ENCODE assay signal across 9 cellular contexts in the genomic region with DNA sequence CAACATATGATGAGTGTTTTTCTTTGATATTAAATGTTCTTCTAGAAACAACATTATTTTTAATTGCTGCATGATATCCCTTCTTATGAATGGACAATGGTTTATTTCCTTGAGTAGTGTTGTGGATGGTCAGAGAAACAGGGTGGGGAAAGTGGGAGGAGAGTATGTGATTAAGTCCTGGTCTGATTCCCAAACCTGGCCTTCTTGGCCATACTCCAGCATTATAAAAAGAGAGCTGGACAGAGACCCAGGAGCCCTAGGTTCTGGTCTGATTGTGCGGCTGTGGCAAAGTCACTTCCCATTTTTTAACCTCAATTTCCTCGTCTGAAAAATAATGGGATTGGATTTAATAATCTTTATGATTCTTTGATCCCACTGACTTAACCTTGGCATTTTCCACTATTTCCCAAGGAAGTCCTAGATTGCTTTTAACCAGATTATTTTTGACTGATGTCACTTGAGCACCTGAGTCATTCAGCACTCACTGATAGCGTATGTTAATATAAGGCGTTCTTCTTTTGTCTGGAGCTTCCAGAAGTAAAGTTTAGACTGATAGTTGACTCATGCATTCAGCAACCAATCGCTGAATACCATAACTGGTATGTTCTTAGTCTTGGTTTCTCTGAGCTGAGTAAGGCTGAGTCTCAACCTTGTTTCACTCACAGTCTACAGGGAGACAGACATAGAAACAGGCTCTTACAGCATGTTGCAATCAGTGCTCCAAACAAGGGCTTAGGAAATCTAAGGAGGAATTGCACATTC. TPM values are rescaled to one million over a fixed set of nuclear protein-coding genes. Genes with fewer than 3 reads are reported as not detected.
DNase-seq lines count a peak whose midpoint lies in the region; ATAC-seq, FAIRE-seq and TF ChIP-seq lines count a peak whose summit lies in the region.
"Had no signal": no experiment of that assay in that cellular context is flagged by ENCODE, and none has a peak within 500 bp of the region (broad histone marks: within the 10 kb centered on the region; RNA-seq: fewer than 3 reads in every experiment).

No MANE protein-coding gene starts in this region.

- intact Hi-C loops in pancreas (cut with DNase I) = no loop called here

- in situ Hi-C loops in Caki2 (cut with HindIII; ENCODE audit: low pct_unique_long_range_greater_than_20kb, low sequenced_read_pairs) = no loop called here

- peak; percentile 93 for DNase-seq in Caki2 (ENCODE audit: low read depth)
- DNase-seq in fibroblast of gingiva (ENCODE audit: low read depth) = peak; percentile 96
- no peak for DNase-seq in pancreas
- DNase-seq in inferior parietal cortex (ENCODE audit: extremely low spot score) = no peak
- no peak for DNase-seq in NCI-H2107 (lab: John Stamatoyannopoulos, UW)
- DNase-seq: GOT3 had no signal

- TF ChIP-seq CTCF in pancreas (IDR thresholded peaks at IDR 0.05) = no peak

- peaks cover 0 to 5% (median 4%) of the 10 kb centered on the region in 3 donors for H3K36me3 ChIP-seq in pancreas

- no peaks in the 10 kb centered on the region for H3K27me3 ChIP-seq in pancreas

- peak overlapping the region in 2 of 4 donors; percentile 3 to 37 for H3K27ac ChIP-seq in pancreas

- WGBS in pancreas, 2 donors = 66% methylated on average over 5 of the region's 5 CpGs

- FAIRE-seq in pancreas (lab: Jason Lieb, UNC) = no peak

- ATAC-seq in pancreas (peak in 3 of 4 donors; percentile 75 to 88 (median 83)), HG02759 (IDR thresholded peaks at IDR 0.05; ENCODE audit: unreplicated experiment) (no peak), GM21737 (IDR thresholded peaks at IDR 0.05; ENCODE audit: unreplicated experiment) (no peak)

- no peak overlapping the region for H3K4me3 ChIP-seq in pancreas

- H3K4me1 ChIP-seq in pancreas = no peaks in the 10 kb centered on the region

- H3K9me3 ChIP-seq in pancreas = no peaks in the 10 kb centered on the region

TF ChIP-seq in PFSK-1, 5 proteins besides CTCF, POLR2A, EP300 and RAD21:
- TF ChIP-seq, protein P1, sequence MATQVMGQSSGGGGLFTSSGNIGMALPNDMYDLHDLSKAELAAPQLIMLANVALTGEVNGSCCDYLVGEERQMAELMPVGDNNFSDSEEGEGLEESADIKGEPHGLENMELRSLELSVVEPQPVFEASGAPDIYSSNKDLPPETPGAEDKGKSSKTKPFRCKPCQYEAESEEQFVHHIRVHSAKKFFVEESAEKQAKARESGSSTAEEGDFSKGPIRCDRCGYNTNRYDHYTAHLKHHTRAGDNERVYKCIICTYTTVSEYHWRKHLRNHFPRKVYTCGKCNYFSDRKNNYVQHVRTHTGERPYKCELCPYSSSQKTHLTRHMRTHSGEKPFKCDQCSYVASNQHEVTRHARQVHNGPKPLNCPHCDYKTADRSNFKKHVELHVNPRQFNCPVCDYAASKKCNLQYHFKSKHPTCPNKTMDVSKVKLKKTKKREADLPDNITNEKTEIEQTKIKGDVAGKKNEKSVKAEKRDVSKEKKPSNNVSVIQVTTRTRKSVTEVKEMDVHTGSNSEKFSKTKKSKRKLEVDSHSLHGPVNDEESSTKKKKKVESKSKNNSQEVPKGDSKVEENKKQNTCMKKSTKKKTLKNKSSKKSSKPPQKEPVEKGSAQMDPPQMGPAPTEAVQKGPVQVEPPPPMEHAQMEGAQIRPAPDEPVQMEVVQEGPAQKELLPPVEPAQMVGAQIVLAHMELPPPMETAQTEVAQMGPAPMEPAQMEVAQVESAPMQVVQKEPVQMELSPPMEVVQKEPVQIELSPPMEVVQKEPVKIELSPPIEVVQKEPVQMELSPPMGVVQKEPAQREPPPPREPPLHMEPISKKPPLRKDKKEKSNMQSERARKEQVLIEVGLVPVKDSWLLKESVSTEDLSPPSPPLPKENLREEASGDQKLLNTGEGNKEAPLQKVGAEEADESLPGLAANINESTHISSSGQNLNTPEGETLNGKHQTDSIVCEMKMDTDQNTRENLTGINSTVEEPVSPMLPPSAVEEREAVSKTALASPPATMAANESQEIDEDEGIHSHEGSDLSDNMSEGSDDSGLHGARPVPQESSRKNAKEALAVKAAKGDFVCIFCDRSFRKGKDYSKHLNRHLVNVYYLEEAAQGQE (IDR thresholded peaks at IDR 0.05; ENCODE audit: insufficient read depth in 1 of 2, low read depth in 2 of 2, low read length in 2 of 2) = peak in 1 of 2 experiments; percentile 85; a peak in 2 of 4 replicates
- TF ChIP-seq POLR2AphosphoS5 (IDR thresholded peaks at IDR 0.05; ENCODE audit: low read depth, low read length) = peak; percentile 62
- TF ChIP-seq FOXP2 (optimal IDR thresholded peaks at IDR 0.05; ENCODE audit: borderline replicate concordance, extremely low read depth, extremely low read length, insufficient read depth) = no peak

RNA-seq across cellular contexts. Expression of gene OSMR, which starts 26.2 kb away (rescaled TPM):
- total RNA-seq in Caki2 (2014; rRNA removed; shearing (Covaris generic); ENCODE audit: low replicate concordance) = 18.8 and 26.3 TPM in 2 replicates
- polyA plus RNA-seq in PFSK-1 (2012; ENCODE audit: insufficient read length, low read depth) = 0.05 TPM
- 10 to 100 TPM in 3 of 6 donors, 1 to 10 TPM in 3; 7.9 to 29.0 (median 10.8) TPM for total RNA-seq in pancreas
- 1 to 10 TPM; 5.5 TPM for polyA plus RNA-seq in pancreas

Comparison
In these comparisons a context has a peak if more than half of its experiments do, and no peak if none do; other contexts are left out.
1. DNase-seq: peak in Caki2 (single experiment) and fibroblast of gingiva (single experiment); none in pancreas (0 of 6), inferior parietal cortex (single experiment) and NCI-H2107 (single experiment).
2. ATAC-seq: peak in pancreas (3 of 4); none in HG02759 (single experiment) and GM21737 (single experiment).